Comparison of ENCODE assay signal across 7 cellular contexts in the genomic region with DNA sequence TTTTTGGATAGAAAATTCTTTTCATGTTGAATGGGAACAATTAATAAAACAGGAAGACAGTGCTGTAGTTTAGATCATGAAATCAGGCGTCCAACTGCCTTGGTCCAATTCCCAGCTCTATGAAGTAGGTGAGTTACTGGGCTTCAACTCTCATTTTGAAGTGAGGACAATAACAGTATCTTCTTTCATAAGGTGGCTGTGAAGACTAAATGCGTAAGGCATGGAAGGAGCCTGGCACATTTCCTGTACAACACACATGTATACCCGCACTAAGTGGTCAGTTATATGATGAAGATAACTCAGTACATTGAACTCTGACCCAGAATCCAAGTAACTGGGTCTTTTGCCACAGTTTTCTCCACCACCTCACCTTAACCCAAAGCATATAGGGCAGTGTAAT.
"Had no signal": no experiment of that assay in that cellular context is flagged by ENCODE, and none has a peak within 500 bp of the region (broad histone marks: within the 10 kb centered on the region; RNA-seq: fewer than 3 reads in every experiment).

No MANE protein-coding gene starts in this region.

- H3K4me3 ChIP-seq: GM23338 had no signal

- H2AFZ ChIP-seq: GM23338 had no signal

- ATAC-seq: GM23338, HepG2 had no signal

- H3K4me2 ChIP-seq: GM23338 had no signal

- H3K27ac ChIP-seq: HL-60 had no signal

- FAIRE-seq: H1, H54, HepG2 had no signal

- DNase-seq: H9, HCEC 1CT had no signal
